Comparison of ENCODE assay signal across 23 cellular contexts in genomic region chr22:45579306-45579705, GRCh38.
"Had no signal": no experiment of that assay in that cellular context is flagged by ENCODE, and none has a peak within 500 bp of the region (broad histone marks: within the 10 kb centered on the region; RNA-seq: fewer than 3 reads in every experiment).

No MANE protein-coding gene starts in this region.

- H3K4me3 Mint-ChIP-seq: activated naive CD4-positive, alpha-beta T cell treated with anti-CD3 and anti-CD28 coated beads, Interleukin-2, amount 50 U/mL, for 24 hours; activated T-cell treated with anti-CD3 and anti-CD28 coated beads, Interleukin-2, amount 50 U/mL, for 72 hours; immature natural killer cell; mesothelial cell of epicardium; natural killer cell treated with Interleukin-12 subunit alpha and Interleukin-12 subunit beta and Interleukin-15 and Interleukin-18, amount 100 ng/mL, for 72 hours; T-helper 1 cell treated with Interleukin-12 subunit alpha and Interleukin-12 subunit beta and Interleukin-4 antibody, amounts not matched to agents 30 μg/mL and 1 μg/mL, for 36 hours had no signal

- H3K9me3 Mint-ChIP-seq: activated naive CD4-positive, alpha-beta T cell treated with anti-CD3 and anti-CD28 coated beads, Interleukin-2, amount 50 U/mL, for 24 hours; mesothelial cell of epicardium; natural killer cell treated with Interleukin-12 subunit alpha and Interleukin-12 subunit beta and Interleukin-15 and Interleukin-18, amount 100 ng/mL, for 72 hours; T-helper 1 cell treated with Interleukin-12 subunit alpha and Interleukin-12 subunit beta and Interleukin-4 antibody, amounts not matched to agents 30 μg/mL and 1 μg/mL, for 36 hours had no signal

- DNase-seq: activated CD4-positive, alpha-beta T cell treated with anti-CD3 and anti-CD28 coated beads, Interleukin-2, amount 50 U/mL, for 4 hours; activated CD4-positive, CD25-positive, alpha-beta regulatory T cell treated with anti-CD3 and anti-CD28 coated beads, Interleukin-2, amount 50 U/mL, for 72 hours; activated gamma-delta T cell; activated T-cell treated with anti-CD3 and anti-CD28 coated beads, Interleukin-2, amount 50 U/mL, for 72 hours; cerebellar nuclear complex; effector CD4-positive, alpha-beta T cell; gastrocnemius medialis; heart left ventricle; immature natural killer cell; stimulated activated CD4-positive, alpha-beta T cell treated with anti-CD3 and anti-CD28 coated beads, Interleukin-12 subunit alpha, Interleukin-12 subunit beta, amount 100 ng/mL, for 4 hours; stimulated activated CD4-positive, alpha-beta T cell treated with anti-CD3 and anti-CD28 coated beads, Interleukin-1b, Interleukin-23, amount 100 ng/mL, for 48 hours; stimulated activated CD8-positive, alpha-beta memory T cell treated with anti-CD3 and anti-CD28 coated beads, Interleukin-4, amount 100 ng/mL, for 48 hours; stimulated activated naive CD8-positive, alpha-beta T cell treated with anti-CD3 and anti-CD28 coated beads, Interleukin-15, Interleukin-2, amounts not matched to agents 100 U/mL and 50 U/mL, for 24 hours; substantia nigra had no signal

- H3K27ac Mint-ChIP-seq: activated naive CD4-positive, alpha-beta T cell treated with anti-CD3 and anti-CD28 coated beads, Interleukin-2, amount 50 U/mL, for 24 hours; activated T-cell treated with anti-CD3 and anti-CD28 coated beads, Interleukin-2, amount 50 U/mL, for 72 hours; immature natural killer cell; natural killer cell treated with Interleukin-12 subunit alpha and Interleukin-12 subunit beta and Interleukin-15 and Interleukin-18, amount 100 ng/mL, for 72 hours; T-helper 1 cell treated with Interleukin-12 subunit alpha and Interleukin-12 subunit beta and Interleukin-4 antibody, amounts not matched to agents 30 μg/mL and 1 μg/mL, for 36 hours had no signal

- H3K4me1 ChIP-seq: gastrocnemius medialis had no signal

- H3K9me3 ChIP-seq: gastrocnemius medialis, heart left ventricle, tibial nerve had no signal

- H3K36me3 ChIP-seq: gastrocnemius medialis had no signal

- H3K4me3 ChIP-seq: gastrocnemius medialis, heart left ventricle, lung, tibial nerve had no signal

- ATAC-seq: activated T-cell treated with anti-CD3 and anti-CD28 coated beads, Interleukin-2, amount 50 U/mL, for 72 hours; esophagus mucosa; gastrocnemius medialis; heart left ventricle; left lobe of liver; natural killer cell treated with Interleukin-12 subunit alpha and Interleukin-12 subunit beta and Interleukin-15 and Interleukin-18, amount 100 ng/mL, for 72 hours; stimulated activated naive CD8-positive, alpha-beta T cell treated with anti-CD3 and anti-CD28 coated beads, Interleukin-15, Interleukin-2, amounts not matched to agents 100 U/mL and 50 U/mL, for 24 hours had no signal

- H3K27ac ChIP-seq: gastrocnemius medialis, heart left ventricle, tibial nerve, VCaP had no signal

- H3K36me3 Mint-ChIP-seq: activated naive CD4-positive, alpha-beta T cell treated with anti-CD3 and anti-CD28 coated beads, Interleukin-2, amount 50 U/mL, for 24 hours; immature natural killer cell; mesothelial cell of epicardium; natural killer cell treated with Interleukin-12 subunit alpha and Interleukin-12 subunit beta and Interleukin-15 and Interleukin-18, amount 100 ng/mL, for 72 hours had no signal
